In the genomic region with DNA sequence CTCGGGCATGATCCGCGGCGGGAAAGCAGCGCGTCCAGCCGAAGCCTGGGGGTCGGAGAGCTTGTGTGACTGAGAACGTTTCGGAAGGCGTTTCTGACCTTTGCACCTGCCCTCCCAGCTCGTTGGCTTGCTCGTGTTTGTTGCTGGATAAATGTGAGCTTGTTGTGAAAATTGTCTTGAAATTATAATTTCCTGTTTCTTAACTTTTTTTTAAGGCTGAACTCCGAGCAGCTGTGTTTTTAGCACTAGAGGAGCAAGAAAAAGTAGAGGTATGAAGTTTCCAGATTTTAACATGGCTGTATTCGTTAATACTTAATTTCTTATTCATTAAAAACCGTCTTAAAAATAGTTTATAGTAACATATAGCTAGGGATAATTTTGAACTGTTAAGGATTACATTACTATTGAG, we compare ENCODE assay signal across 1 cellular context.
TF ChIP-seq lines count a peak whose summit lies in the region.

No MANE protein-coding gene starts in this region.

TF ChIP-seq in HepG2, 621 proteins besides CTCF, POLR2A, EP300 and RAD21 (continued from another document and continues in another):
- peak; percentile 43; the same call in 1 of the 2 replicates for TF ChIP-seq NR2F6 (IDR thresholded peaks at IDR 0.05)
- TF ChIP-seq NR2F6 (CRISPR knock-in tag; IDR thresholded peaks at IDR 0.05), result peak; percentile 80
- TF ChIP-seq SUZ12 (IDR thresholded peaks at IDR 0.05; ENCODE audit: low read depth, low read length), result no peak
- TF ChIP-seq RARG (CRISPR knock-in tag; IDR thresholded peaks at IDR 0.05; ENCODE audit: low read depth), result no peak
- no peak for TF ChIP-seq ZFP36L2 (CRISPR knock-in tag; IDR thresholded peaks at IDR 0.05)
- TF ChIP-seq, protein P1, sequence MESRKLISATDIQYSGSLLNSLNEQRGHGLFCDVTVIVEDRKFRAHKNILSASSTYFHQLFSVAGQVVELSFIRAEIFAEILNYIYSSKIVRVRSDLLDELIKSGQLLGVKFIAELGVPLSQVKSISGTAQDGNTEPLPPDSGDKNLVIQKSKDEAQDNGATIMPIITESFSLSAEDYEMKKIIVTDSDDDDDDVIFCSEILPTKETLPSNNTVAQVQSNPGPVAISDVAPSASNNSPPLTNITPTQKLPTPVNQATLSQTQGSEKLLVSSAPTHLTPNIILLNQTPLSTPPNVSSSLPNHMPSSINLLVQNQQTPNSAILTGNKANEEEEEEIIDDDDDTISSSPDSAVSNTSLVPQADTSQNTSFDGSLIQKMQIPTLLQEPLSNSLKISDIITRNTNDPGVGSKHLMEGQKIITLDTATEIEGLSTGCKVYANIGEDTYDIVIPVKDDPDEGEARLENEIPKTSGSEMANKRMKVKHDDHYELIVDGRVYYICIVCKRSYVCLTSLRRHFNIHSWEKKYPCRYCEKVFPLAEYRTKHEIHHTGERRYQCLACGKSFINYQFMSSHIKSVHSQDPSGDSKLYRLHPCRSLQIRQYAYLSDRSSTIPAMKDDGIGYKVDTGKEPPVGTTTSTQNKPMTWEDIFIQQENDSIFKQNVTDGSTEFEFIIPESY (CRISPR knock-in tag; IDR thresholded peaks at IDR 0.05), result no peak
- no peak for TF ChIP-seq SSRP1 (CRISPR knock-in tag; IDR thresholded peaks at IDR 0.05)
- TF ChIP-seq ZNF616 (CRISPR knock-in tag; IDR thresholded peaks at IDR 0.05; ENCODE audit: low read depth), result no peak
- TF ChIP-seq, protein P2, sequence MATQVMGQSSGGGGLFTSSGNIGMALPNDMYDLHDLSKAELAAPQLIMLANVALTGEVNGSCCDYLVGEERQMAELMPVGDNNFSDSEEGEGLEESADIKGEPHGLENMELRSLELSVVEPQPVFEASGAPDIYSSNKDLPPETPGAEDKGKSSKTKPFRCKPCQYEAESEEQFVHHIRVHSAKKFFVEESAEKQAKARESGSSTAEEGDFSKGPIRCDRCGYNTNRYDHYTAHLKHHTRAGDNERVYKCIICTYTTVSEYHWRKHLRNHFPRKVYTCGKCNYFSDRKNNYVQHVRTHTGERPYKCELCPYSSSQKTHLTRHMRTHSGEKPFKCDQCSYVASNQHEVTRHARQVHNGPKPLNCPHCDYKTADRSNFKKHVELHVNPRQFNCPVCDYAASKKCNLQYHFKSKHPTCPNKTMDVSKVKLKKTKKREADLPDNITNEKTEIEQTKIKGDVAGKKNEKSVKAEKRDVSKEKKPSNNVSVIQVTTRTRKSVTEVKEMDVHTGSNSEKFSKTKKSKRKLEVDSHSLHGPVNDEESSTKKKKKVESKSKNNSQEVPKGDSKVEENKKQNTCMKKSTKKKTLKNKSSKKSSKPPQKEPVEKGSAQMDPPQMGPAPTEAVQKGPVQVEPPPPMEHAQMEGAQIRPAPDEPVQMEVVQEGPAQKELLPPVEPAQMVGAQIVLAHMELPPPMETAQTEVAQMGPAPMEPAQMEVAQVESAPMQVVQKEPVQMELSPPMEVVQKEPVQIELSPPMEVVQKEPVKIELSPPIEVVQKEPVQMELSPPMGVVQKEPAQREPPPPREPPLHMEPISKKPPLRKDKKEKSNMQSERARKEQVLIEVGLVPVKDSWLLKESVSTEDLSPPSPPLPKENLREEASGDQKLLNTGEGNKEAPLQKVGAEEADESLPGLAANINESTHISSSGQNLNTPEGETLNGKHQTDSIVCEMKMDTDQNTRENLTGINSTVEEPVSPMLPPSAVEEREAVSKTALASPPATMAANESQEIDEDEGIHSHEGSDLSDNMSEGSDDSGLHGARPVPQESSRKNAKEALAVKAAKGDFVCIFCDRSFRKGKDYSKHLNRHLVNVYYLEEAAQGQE (IDR thresholded peaks at IDR 0.05; ENCODE audit: borderline replicate concordance in 1 of 2, low read depth in 1 of 2, low read length in 2 of 2), result no peak
- no peak; the same call in 1 of the 2 replicates for TF ChIP-seq ISL2 (CRISPR knock-in tag; IDR thresholded peaks at IDR 0.05)
- TF ChIP-seq, protein P3, sequence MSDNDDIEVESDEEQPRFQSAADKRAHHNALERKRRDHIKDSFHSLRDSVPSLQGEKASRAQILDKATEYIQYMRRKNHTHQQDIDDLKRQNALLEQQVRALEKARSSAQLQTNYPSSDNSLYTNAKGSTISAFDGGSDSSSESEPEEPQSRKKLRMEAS (IDR thresholded peaks at IDR 0.05), result peak; percentile 59; the same call in 1 of the 2 replicates
- no peak for TF ChIP-seq RNF2 (conservative IDR thresholded peaks at IDR 0.05; ENCODE audit: low read depth)
- peak; percentile 15; the same call in 1 of the 2 replicates for TF ChIP-seq ZNF430 (CRISPR knock-in tag; IDR thresholded peaks at IDR 0.05)
- no peak for TF ChIP-seq ZNF713 (CRISPR knock-in tag; IDR thresholded peaks at IDR 0.05)
- TF ChIP-seq ZBTB42 (CRISPR knock-in tag; IDR thresholded peaks at IDR 0.05), result no peak
- TF ChIP-seq, protein P4, sequence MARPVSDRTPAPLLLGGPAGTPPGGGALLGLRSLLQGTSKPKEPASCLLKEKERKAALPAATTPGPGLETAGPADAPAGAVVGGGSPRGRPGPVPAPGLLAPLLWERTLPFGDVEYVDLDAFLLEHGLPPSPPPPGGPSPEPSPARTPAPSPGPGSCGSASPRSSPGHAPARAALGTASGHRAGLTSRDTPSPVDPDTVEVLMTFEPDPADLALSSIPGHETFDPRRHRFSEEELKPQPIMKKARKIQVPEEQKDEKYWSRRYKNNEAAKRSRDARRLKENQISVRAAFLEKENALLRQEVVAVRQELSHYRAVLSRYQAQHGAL (CRISPR knock-in tag; IDR thresholded peaks at IDR 0.05; ENCODE audit: not compliant biosample characterization), result no peak
- no peak for TF ChIP-seq CBX2 (IDR thresholded peaks at IDR 0.05; ENCODE audit: low read depth, low read length)
- TF ChIP-seq CBX2 (CRISPR knock-in tag; IDR thresholded peaks at IDR 0.05; ENCODE audit: low read depth), result no peak
- TF ChIP-seq, protein P5, sequence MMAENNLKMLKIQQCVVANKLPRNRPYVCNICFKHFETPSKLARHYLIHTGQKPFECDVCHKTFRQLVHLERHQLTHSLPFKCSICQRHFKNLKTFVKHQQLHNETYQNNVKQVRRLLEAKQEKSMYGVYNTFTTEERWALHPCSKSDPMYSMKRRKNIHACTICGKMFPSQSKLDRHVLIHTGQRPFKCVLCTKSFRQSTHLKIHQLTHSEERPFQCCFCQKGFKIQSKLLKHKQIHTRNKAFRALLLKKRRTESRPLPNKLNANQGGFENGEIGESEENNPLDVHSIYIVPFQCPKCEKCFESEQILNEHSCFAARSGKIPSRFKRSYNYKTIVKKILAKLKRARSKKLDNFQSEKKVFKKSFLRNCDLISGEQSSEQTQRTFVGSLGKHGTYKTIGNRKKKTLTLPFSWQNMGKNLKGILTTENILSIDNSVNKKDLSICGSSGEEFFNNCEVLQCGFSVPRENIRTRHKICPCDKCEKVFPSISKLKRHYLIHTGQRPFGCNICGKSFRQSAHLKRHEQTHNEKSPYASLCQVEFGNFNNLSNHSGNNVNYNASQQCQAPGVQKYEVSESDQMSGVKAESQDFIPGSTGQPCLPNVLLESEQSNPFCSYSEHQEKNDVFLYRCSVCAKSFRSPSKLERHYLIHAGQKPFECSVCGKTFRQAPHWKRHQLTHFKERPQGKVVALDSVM (CRISPR knock-in tag; IDR thresholded peaks at IDR 0.05), result no peak
- TF ChIP-seq, protein P6, sequence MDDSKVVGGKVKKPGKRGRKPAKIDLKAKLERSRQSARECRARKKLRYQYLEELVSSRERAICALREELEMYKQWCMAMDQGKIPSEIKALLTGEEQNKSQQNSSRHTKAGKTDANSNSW (CRISPR knock-in tag; IDR thresholded peaks at IDR 0.05; ENCODE audit: borderline replicate concordance), result no peak
- TF ChIP-seq, protein P7, sequence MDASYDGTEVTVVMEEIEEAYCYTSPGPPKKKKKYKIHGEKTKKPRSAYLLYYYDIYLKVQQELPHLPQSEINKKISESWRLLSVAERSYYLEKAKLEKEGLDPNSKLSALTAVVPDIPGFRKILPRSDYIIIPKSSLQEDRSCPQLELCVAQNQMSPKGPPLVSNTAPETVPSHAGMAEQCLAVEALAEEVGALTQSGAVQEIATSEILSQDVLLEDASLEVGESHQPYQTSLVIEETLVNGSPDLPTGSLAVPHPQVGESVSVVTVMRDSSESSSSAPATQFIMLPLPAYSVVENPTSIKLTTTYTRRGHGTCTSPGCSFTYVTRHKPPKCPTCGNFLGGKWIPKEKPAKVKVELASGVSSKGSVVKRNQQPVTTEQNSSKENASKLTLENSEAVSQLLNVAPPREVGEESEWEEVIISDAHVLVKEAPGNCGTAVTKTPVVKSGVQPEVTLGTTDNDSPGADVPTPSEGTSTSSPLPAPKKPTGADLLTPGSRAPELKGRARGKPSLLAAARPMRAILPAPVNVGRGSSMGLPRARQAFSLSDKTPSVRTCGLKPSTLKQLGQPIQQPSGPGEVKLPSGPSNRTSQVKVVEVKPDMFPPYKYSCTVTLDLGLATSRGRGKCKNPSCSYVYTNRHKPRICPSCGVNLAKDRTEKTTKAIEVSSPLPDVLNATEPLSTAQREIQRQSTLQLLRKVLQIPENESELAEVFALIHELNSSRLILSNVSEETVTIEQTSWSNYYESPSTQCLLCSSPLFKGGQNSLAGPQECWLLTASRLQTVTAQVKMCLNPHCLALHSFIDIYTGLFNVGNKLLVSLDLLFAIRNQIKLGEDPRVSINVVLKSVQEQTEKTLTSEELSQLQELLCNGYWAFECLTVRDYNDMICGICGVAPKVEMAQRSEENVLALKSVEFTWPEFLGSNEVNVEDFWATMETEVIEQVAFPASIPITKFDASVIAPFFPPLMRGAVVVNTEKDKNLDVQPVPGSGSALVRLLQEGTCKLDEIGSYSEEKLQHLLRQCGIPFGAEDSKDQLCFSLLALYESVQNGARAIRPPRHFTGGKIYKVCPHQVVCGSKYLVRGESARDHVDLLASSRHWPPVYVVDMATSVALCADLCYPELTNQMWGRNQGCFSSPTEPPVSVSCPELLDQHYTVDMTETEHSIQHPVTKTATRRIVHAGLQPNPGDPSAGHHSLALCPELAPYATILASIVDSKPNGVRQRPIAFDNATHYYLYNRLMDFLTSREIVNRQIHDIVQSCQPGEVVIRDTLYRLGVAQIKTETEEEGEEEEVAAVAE (CRISPR knock-in tag; IDR thresholded peaks at IDR 0.05; ENCODE audit: borderline replicate concordance), result no peak
- no peak for TF ChIP-seq CHD4 (IDR thresholded peaks at IDR 0.05; ENCODE audit: borderline replicate concordance, low read length)
- TF ChIP-seq, protein P8, sequence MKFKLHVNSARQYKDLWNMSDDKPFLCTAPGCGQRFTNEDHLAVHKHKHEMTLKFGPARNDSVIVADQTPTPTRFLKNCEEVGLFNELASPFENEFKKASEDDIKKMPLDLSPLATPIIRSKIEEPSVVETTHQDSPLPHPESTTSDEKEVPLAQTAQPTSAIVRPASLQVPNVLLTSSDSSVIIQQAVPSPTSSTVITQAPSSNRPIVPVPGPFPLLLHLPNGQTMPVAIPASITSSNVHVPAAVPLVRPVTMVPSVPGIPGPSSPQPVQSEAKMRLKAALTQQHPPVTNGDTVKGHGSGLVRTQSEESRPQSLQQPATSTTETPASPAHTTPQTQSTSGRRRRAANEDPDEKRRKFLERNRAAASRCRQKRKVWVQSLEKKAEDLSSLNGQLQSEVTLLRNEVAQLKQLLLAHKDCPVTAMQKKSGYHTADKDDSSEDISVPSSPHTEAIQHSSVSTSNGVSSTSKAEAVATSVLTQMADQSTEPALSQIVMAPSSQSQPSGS (CRISPR knock-in tag; IDR thresholded peaks at IDR 0.05), result no peak
- TF ChIP-seq RBAK (CRISPR knock-in tag; IDR thresholded peaks at IDR 0.05), result no peak
- no peak for TF ChIP-seq SIN3B (IDR thresholded peaks at IDR 0.05; ENCODE audit: low read length)
- TF ChIP-seq, protein P9, sequence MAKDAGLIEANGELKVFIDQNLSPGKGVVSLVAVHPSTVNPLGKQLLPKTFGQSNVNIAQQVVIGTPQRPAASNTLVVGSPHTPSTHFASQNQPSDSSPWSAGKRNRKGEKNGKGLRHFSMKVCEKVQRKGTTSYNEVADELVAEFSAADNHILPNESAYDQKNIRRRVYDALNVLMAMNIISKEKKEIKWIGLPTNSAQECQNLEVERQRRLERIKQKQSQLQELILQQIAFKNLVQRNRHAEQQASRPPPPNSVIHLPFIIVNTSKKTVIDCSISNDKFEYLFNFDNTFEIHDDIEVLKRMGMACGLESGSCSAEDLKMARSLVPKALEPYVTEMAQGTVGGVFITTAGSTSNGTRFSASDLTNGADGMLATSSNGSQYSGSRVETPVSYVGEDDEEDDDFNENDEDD (CRISPR knock-in tag; IDR thresholded peaks at IDR 0.05; ENCODE audit: borderline replicate concordance), result no peak
- no peak for TF ChIP-seq GTF2F1 (IDR thresholded peaks at IDR 0.05; ENCODE audit: low read length)
- TF ChIP-seq, protein P10, sequence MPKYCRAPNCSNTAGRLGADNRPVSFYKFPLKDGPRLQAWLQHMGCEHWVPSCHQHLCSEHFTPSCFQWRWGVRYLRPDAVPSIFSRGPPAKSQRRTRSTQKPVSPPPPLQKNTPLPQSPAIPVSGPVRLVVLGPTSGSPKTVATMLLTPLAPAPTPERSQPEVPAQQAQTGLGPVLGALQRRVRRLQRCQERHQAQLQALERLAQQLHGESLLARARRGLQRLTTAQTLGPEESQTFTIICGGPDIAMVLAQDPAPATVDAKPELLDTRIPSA (CRISPR knock-in tag; IDR thresholded peaks at IDR 0.05; ENCODE audit: borderline replicate concordance), result no peak
- TF ChIP-seq, protein P11, sequence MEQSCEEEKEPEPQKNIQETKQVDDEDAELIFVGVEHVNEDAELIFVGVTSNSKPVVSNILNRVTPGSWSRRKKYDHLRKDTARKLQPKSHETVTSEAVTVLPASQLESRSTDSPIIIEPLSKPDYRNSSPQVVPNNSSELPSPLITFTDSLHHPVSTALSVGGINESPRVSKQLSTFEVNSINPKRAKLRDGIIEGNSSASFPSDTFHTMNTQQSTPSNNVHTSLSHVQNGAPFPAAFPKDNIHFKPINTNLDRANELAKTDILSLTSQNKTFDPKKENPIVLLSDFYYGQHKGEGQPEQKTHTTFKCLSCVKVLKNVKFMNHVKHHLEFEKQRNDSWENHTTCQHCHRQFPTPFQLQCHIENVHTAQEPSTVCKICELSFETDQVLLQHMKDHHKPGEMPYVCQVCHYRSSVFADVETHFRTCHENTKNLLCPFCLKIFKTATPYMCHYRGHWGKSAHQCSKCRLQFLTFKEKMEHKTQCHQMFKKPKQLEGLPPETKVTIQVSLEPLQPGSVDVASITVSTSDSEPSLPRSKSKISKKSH (CRISPR knock-in tag; IDR thresholded peaks at IDR 0.05; ENCODE audit: borderline replicate concordance), result no peak
- no peak for TF ChIP-seq ZNF251 (CRISPR knock-in tag; IDR thresholded peaks at IDR 0.05)
- TF ChIP-seq, protein P12, sequence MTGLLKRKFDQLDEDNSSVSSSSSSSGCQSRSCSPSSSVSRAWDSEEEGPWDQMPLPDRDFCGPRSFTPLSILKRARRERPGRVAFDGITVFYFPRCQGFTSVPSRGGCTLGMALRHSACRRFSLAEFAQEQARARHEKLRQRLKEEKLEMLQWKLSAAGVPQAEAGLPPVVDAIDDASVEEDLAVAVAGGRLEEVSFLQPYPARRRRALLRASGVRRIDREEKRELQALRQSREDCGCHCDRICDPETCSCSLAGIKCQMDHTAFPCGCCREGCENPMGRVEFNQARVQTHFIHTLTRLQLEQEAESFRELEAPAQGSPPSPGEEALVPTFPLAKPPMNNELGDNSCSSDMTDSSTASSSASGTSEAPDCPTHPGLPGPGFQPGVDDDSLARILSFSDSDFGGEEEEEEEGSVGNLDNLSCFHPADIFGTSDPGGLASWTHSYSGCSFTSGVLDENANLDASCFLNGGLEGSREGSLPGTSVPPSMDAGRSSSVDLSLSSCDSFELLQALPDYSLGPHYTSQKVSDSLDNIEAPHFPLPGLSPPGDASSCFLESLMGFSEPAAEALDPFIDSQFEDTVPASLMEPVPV (CRISPR knock-in tag; IDR thresholded peaks at IDR 0.05), result no peak
- no peak for TF ChIP-seq KDM3A (CRISPR knock-in tag; IDR thresholded peaks at IDR 0.05; ENCODE audit: low read depth)
- no peak for TF ChIP-seq NFE2L2 (IDR thresholded peaks at IDR 0.05; ENCODE audit: low read length)
